In the genomic region with DNA sequence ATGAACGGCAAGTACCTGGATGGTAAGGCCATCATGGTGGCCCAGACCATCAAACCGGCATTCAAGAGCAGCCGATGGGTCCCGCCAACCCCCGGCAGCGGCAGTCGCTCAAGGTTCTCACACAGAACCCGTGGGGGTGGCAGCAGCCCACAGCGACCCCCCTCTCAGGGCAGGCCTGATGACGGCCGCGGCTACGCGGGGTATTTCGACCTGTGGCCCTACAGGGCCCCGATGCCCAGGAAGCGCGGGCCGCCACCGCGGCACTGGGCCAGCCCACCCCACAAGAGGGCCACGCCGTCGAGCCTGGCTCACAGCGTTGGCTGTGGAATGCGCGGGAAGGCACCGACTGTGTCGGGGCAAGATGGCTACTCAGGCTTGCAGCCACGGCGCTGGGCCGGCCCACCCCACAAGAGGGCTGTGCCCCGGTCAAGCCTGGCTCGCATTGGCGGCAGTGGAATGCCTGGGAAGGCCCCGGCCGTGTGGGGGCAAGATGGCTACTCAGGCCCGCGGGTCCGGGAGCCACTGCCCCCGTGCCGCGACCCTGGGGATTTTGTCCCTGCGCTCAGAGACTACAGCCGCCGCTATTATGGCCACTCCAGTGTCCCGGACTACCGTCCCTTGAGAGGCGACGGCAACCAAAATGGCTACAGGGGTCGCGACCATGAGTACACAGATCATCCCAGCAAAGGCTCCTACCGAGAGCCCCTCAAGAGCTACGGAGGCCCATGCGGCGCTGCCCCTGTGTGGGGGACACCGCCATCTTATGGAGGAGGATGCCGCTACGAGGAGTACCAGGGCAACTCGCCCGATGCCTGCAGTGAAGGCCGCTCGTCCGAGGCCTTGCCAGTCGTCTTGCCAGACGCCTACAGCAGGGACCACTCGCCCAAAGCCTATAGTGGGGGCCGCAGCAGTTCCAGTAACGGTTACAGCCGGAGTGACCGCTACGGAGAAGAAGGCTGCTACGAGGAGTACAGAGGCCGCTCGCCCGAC, we compare ENCODE assay signal across 33 cellular contexts. TPM values are rescaled to one million over a fixed set of nuclear protein-coding genes. Genes with fewer than 3 reads are reported as not detected.
A peak's percentile ranks its signal among the peaks of the same experiment; 100 is the strongest.
DNase-seq lines count a peak whose midpoint lies in the region; ATAC-seq, FAIRE-seq and TF ChIP-seq lines count a peak whose summit lies in the region.
"Had no signal": no experiment of that assay in that cellular context is flagged by ENCODE, and none has a peak within 500 bp of the region (broad histone marks: within the 10 kb centered on the region; RNA-seq: fewer than 3 reads in every experiment).

No MANE protein-coding gene starts in this region.

- no peak overlapping the region for H3K4me3 Mint-ChIP-seq in progenitor cell of endocrine pancreas (ENCODE audit: low read depth)
- H3K4me3 Mint-ChIP-seq: CD14-positive monocyte; CD4-positive, CD25-positive, alpha-beta regulatory T cell; CD8-positive, alpha-beta memory T cell had no signal

- no peak overlapping the region for H3K14ac ChIP-seq in IMR-90 (replicated peaks; ENCODE audit: low read depth, low read length)

- no peak overlapping the region for H2BK20ac ChIP-seq in IMR-90 (ENCODE audit: low read depth, low read length)

- H3K36me3 ChIP-seq in IMR-90 (ENCODE audit: control insufficient read depth, insufficient read depth, low read length) (no peaks in the 10 kb centered on the region; the same call in 1 of the 2 replicates), kidney (ENCODE audit: control insufficient read depth in 1 of 2, insufficient read depth in 2 of 2, low read length in 2 of 2) (no peaks in the 10 kb centered on the region), testis (ENCODE audit: low read depth, missing control alignments) (no peaks in the 10 kb centered on the region)
- H3K36me3 ChIP-seq: BE2C, BLaER1 had no signal

- no peak overlapping the region for H2AFZ ChIP-seq in IMR-90 (replicated peaks; ENCODE audit: low read length, poor library complexity)

- POLR2A ChIA-PET in IMR-90 (lab: Charles Lee; ENCODE audit: unreplicated experiment), result no interaction called here

- no peak overlapping the region for H2BK120ac ChIP-seq in IMR-90 (ENCODE audit: low read depth, low read length)

- DNase-seq in IMR-90, result no peak
- DNase-seq in kidney, result peak; percentile 65
- DNase-seq in progenitor cell of endocrine pancreas (ENCODE audit: low spot score, unreplicated experiment), result no peak
- DNase-seq in testis, result peak; percentile 15
- no peak for DNase-seq in stimulated activated naive CD8-positive, alpha-beta T cell treated with anti-CD3 and anti-CD28 coated beads, Interleukin-15, Interleukin-2, amounts not matched to agents 100 U/mL and 50 U/mL, for 24 hours
- DNase-seq in head of caudate nucleus, result no peak
- DNase-seq in left colon, result no peak
- DNase-seq in NCI-H2196 (lab: John Stamatoyannopoulos, UW; ENCODE audit: unreplicated experiment), result no peak
- DNase-seq: 8988T; ACHN; BE2C; C1 segment of cervical spinal cord; CD4-positive, alpha-beta memory T cell; CD4-positive, CD25-positive, alpha-beta regulatory T cell; CD8-positive, alpha-beta memory T cell; COR-L47; DMS 273 treated with DMSO at 0.1 percent for 48 hours; DMS153; DMS53; DMS79; DND-41; EL; GDM1 had no signal

- dilution Hi-C loops in IMR-90 (cut with HindIII; ENCODE audit: low sequenced_read_pairs, unreplicated experiment), result no loop called here

- no peak overlapping the region for H3K56ac ChIP-seq in IMR-90 (ENCODE audit: extremely low read depth, insufficient read depth, low read length)

- peaks cover 3 to 4% of the 10 kb centered on the region in 2 experiments; a peak in 3 of 4 replicates for H3K79me1 ChIP-seq in IMR-90 (ENCODE audit: low read depth in 1 of 2, low read length in 2 of 2)

- H3K27ac Mint-ChIP-seq in progenitor cell of endocrine pancreas, result peak overlapping the region; percentile 7
- H3K27ac Mint-ChIP-seq: CD14-positive monocyte; CD4-positive, alpha-beta memory T cell; CD4-positive, CD25-positive, alpha-beta regulatory T cell; CD8-positive, alpha-beta memory T cell had no signal

- no peaks in the 10 kb centered on the region for H3K9me1 ChIP-seq in IMR-90 (ENCODE audit: insufficient read depth, low read length)

- H3K4me1 ChIP-seq in IMR-90 (ENCODE audit: control insufficient read depth, insufficient read depth, low read length) (no peaks in the 10 kb centered on the region), kidney (ENCODE audit: control insufficient read depth in 1 of 2, insufficient read depth in 1 of 2, low read depth in 1 of 2, low read length in 2 of 2) (no peaks in the 10 kb centered on the region), testis (no peaks in the 10 kb centered on the region)
- H3K4me1 ChIP-seq: BE2C, BLaER1 had no signal

- ATAC-seq in IMR-90 (ENCODE audit: low read depth), result no peak
- no peak for ATAC-seq in stimulated activated naive CD8-positive, alpha-beta T cell treated with anti-CD3 and anti-CD28 coated beads, Interleukin-15, Interleukin-2, amounts not matched to agents 100 U/mL and 50 U/mL, for 24 hours
- no peak for ATAC-seq in left colon
- ATAC-seq: GM12878 had no signal

- intact Hi-C loops in IMR-90 (cut with micrococcal nuclease), result no loop called here
- intact Hi-C loops in kidney (cut with DNase I), result no loop called here
- intact Hi-C loops in testis (cut with DNase I; ENCODE audit: low total_unique reads), result no loop called here
- intact Hi-C loops in head of caudate nucleus (cut with DNase I), result no loop called here
- intact Hi-C loops in left colon (cut with DNase I, micrococcal nuclease), result no loop called here

- no peak overlapping the region for H2BK5ac ChIP-seq in IMR-90 (ENCODE audit: low read depth, low read length, poor library complexity, severe bottlenecking)

- H3K36me3 Mint-ChIP-seq in progenitor cell of endocrine pancreas (ENCODE audit: insufficient read depth), result peaks cover 24% of the 10 kb centered on the region
- H3K36me3 Mint-ChIP-seq: CD14-positive monocyte; CD4-positive, alpha-beta memory T cell; CD4-positive, CD25-positive, alpha-beta regulatory T cell; CD8-positive, alpha-beta memory T cell had no signal

- H3K4me1 Mint-ChIP-seq in progenitor cell of endocrine pancreas (ENCODE audit: low read depth), result peaks cover 3% of the 10 kb centered on the region
- H3K4me1 Mint-ChIP-seq: CD14-positive monocyte; CD4-positive, alpha-beta memory T cell; CD8-positive, alpha-beta memory T cell had no signal

- no peaks in the 10 kb centered on the region for H3K27me3 ChIP-seq in IMR-90 (ENCODE audit: control insufficient read depth, insufficient read depth, low read length)
- no peaks in the 10 kb centered on the region for H3K27me3 ChIP-seq in testis
- H3K27me3 ChIP-seq: BE2C had no signal

- H3K27ac ChIP-seq in IMR-90 (ENCODE audit: insufficient read depth, low read length), result no peak overlapping the region
- H3K27ac ChIP-seq in kidney (ENCODE audit: low read depth in 2 of 2, low read length in 2 of 2), result no peak overlapping the region
- H3K27ac ChIP-seq in testis, result no peak overlapping the region
- H3K27ac ChIP-seq: BLaER1 had no signal

- H3K9ac ChIP-seq in IMR-90 (ENCODE audit: low read depth, low read length) (no peak overlapping the region), kidney (ENCODE audit: low read length in 2 of 2) (no peak overlapping the region)
- H3K9ac ChIP-seq: BLaER1 had no signal

- H4K20me1 ChIP-seq in IMR-90 (ENCODE audit: insufficient read depth, low read length), result no peaks in the 10 kb centered on the region; the same call in 1 of the 2 replicates
- H4K20me1 ChIP-seq: BLaER1 had no signal

- no peak overlapping the region for H4K91ac ChIP-seq in IMR-90 (ENCODE audit: insufficient read depth, low read depth, low read length)

- no peak for TF ChIP-seq CTCF in IMR-90 (conservative IDR thresholded peaks at IDR 0.05; ENCODE audit: low read depth, low read length)
- TF ChIP-seq CTCF in kidney (IDR thresholded peaks at IDR 0.05; ENCODE audit: borderline replicate concordance, extremely low read depth, insufficient read depth), result no peak
- no peak for TF ChIP-seq CTCF in progenitor cell of endocrine pancreas (IDR thresholded peaks at IDR 0.05; ENCODE audit: unreplicated experiment)
- no peak for TF ChIP-seq CTCF in testis (IDR thresholded peaks at IDR 0.05)

- H2BK15ac ChIP-seq in IMR-90 (ENCODE audit: low read depth, low read length), result no peak overlapping the region

- H3K9me3 ChIP-seq in IMR-90 (ENCODE audit: control insufficient read depth, insufficient read depth, low read length) (peaks cover 14% of the 10 kb centered on the region; the same call in 1 of the 2 replicates), kidney (ENCODE audit: control insufficient read depth in 1 of 2, low read length in 2 of 2) (no peaks in the 10 kb centered on the region), testis (no peaks in the 10 kb centered on the region)
- H3K9me3 ChIP-seq: BE2C had no signal

- H3K4ac ChIP-seq in IMR-90 (ENCODE audit: low read depth, low read length), result no peak overlapping the region

- in situ Hi-C loops in IMR-90 (cut with MboI; ENCODE audit: low sequenced_read_pairs), result no loop called here

- BruUV-seq in IMR-90 (replicated peaks; lab: Mats Ljungman, UMichigan), result no TSS peak

- no peaks in the 10 kb centered on the region for H3K27me3 Mint-ChIP-seq in progenitor cell of endocrine pancreas
- H3K27me3 Mint-ChIP-seq: CD4-positive, alpha-beta memory T cell; CD4-positive, CD25-positive, alpha-beta regulatory T cell; CD8-positive, alpha-beta memory T cell had no signal

- no peak overlapping the region for H3K18ac ChIP-seq in IMR-90 (ENCODE audit: low read depth, low read length)

- H3K4me3 ChIP-seq in IMR-90 (ENCODE audit: insufficient read depth, low read depth, low read length) (no peak overlapping the region), kidney (ENCODE audit: low read length in 2 of 2) (no peak overlapping the region), testis (peak overlapping the region; percentile 15 to 26)
- H3K4me3 ChIP-seq: BLaER1, GM12878 had no signal

- FAIRE-seq in kidney (lab: Jason Lieb, UNC), result no peak
- FAIRE-seq: A204.1, GM12878, GM12892, GM18507 had no signal

- peak overlapping the region; percentile 13 for H2AK9ac ChIP-seq in IMR-90 (replicated peaks; ENCODE audit: low read depth, low read length, poor library complexity)

- peaks cover 15% of the 10 kb centered on the region for H3K9me3 Mint-ChIP-seq in progenitor cell of endocrine pancreas (ENCODE audit: low read depth)

- no peak overlapping the region for H2AK5ac ChIP-seq in IMR-90 (ENCODE audit: low read depth, low read length)

- TF ChIP-seq POLR2A in IMR-90 (IDR thresholded peaks at IDR 0.05; ENCODE audit: low read depth, low read length), result no peak
- TF ChIP-seq POLR2A in testis (IDR thresholded peaks at IDR 0.05), result no peak

- no peak overlapping the region for H4K8ac ChIP-seq in IMR-90 (ENCODE audit: low read depth in 2 of 2, low read length in 2 of 2)

- WGBS in IMR-90 (ENCODE audit: extremely low coverage in 2 of 2, insufficient read length in 1 of 2), 2 experiments, result 94% methylated on average over 35 of the region's 76 CpGs; no CpG with 5 or more reads in 1 of the 2 experiments
- 80% methylated on average over 11 of the region's 76 CpGs; no CpG with 5 or more reads in 1 of the 2 donors for WGBS in testis, 2 donors

- H3K23ac ChIP-seq in IMR-90 (ENCODE audit: low read depth, low read length), result no peak overlapping the region

- no peak overlapping the region for H4K5ac ChIP-seq in IMR-90 (ENCODE audit: low read depth, low read length)

- CTCF ChIA-PET in IMR-90 (lab: Yijun Ruan, JAX), result no interaction called here

- H3K4me2 ChIP-seq in IMR-90 (ENCODE audit: low read depth, low read length), result no peak overlapping the region
- H3K4me2 ChIP-seq: BLaER1 had no signal

- no peak for TF ChIP-seq RAD21 in IMR-90 (IDR thresholded peaks at IDR 0.05; ENCODE audit: low read length)

RNA-seq across cellular contexts. Expression of a gene that starts 0.7 kb away (rescaled TPM):
- not detected in 2 replicates for total RNA-seq in IMR-90 (2012; rRNA removed)
- polyA plus RNA-seq in IMR-90 (2012; rRNA removed), result not detected in 2 replicates
- polyA plus RNA-seq in IMR-90 (2012; cell fraction: cytosol; rRNA removed), result not detected in 2 replicates
- polyA plus RNA-seq in IMR-90 (2012; cell fraction: nucleus; rRNA removed; ENCODE audit: low replicate concordance), result not detected in 2 replicates
- total RNA-seq in kidney, result not detected
- not detected for polyA plus RNA-seq in kidney (ENCODE audit: insufficient read depth, low read depth, low replicate concordance)
- not detected in 2 replicates for total RNA-seq in progenitor cell of endocrine pancreas
- total RNA-seq in testis, result 1 to 10 TPM; 4.6 to 5.1 TPM
- polyA plus RNA-seq in testis (ENCODE audit: insufficient read depth, low read depth, low replicate concordance), result 4.3 TPM
- total RNA-seq in left colon, result not detected
- total RNA-seq: A673; CD4-positive, alpha-beta memory T cell; CD4-positive, CD25-positive, alpha-beta regulatory T cell; CD8-positive, alpha-beta memory T cell; Daoy; G401; GM12878 had no signal
- polyA plus RNA-seq: AG04450; CD14-positive monocyte; CD4-positive, alpha-beta memory T cell; CD4-positive, CD25-positive, alpha-beta regulatory T cell; CD8-positive, alpha-beta memory T cell; GM12878 had no signal

RNA-seq across cellular contexts. Expression of a gene that starts 44.0 kb away (rescaled TPM):
- total RNA-seq in IMR-90 (2012; rRNA removed) (4.3 and 8.1 TPM in 2 replicates), kidney (2.4 TPM), progenitor cell of endocrine pancreas (14.4 and 16.9 TPM in 2 replicates), testis (1 to 10 TPM; 3.8 to 5.4 TPM), left colon (1 to 10 TPM in 1 of 2 donors, under 1 TPM in 1; 0.61 to 2.2 TPM)
- polyA plus RNA-seq in IMR-90 (2012; rRNA removed) (1.8 and 2.6 TPM in 2 replicates), kidney (ENCODE audit: insufficient read depth, low read depth, low replicate concordance) (0.86 TPM), testis (ENCODE audit: insufficient read depth, low read depth, low replicate concordance) (2.4 TPM)
- 0.32 TPM in 2 replicates for polyA plus RNA-seq in IMR-90 (2012; cell fraction: cytosol; rRNA removed)
- polyA plus RNA-seq in IMR-90 (2012; cell fraction: nucleus; rRNA removed; ENCODE audit: low replicate concordance), result 0.27 and 2.4 TPM in 2 replicates
- total RNA-seq: CD4-positive, alpha-beta memory T cell; CD4-positive, CD25-positive, alpha-beta regulatory T cell; CD8-positive, alpha-beta memory T cell; GM12878 had no signal
- polyA plus RNA-seq: CD14-positive monocyte; CD4-positive, alpha-beta memory T cell; CD4-positive, CD25-positive, alpha-beta regulatory T cell; CD8-positive, alpha-beta memory T cell had no signal

Comparison
In these comparisons a context has a peak if more than half of its experiments do, and no peak if none do; other contexts are left out.
1. DNase-seq: peak in kidney (single experiment) and testis (single experiment); none in IMR-90 (single experiment), progenitor cell of endocrine pancreas (single experiment), stimulated activated naive CD8-positive, alpha-beta T cell treated with anti-CD3 and anti-CD28 coated beads, Interleukin-15, Interleukin-2, amounts not matched to agents 100 U/mL and 50 U/mL, for 24 hours (single experiment), head of caudate nucleus (0 of 42), left colon (0 of 2) and NCI-H2196 (single experiment).
2. H3K4me3 ChIP-seq: peak in testis (2 of 2); none in IMR-90 (single experiment) and kidney (0 of 2).